In the genomic region with DNA sequence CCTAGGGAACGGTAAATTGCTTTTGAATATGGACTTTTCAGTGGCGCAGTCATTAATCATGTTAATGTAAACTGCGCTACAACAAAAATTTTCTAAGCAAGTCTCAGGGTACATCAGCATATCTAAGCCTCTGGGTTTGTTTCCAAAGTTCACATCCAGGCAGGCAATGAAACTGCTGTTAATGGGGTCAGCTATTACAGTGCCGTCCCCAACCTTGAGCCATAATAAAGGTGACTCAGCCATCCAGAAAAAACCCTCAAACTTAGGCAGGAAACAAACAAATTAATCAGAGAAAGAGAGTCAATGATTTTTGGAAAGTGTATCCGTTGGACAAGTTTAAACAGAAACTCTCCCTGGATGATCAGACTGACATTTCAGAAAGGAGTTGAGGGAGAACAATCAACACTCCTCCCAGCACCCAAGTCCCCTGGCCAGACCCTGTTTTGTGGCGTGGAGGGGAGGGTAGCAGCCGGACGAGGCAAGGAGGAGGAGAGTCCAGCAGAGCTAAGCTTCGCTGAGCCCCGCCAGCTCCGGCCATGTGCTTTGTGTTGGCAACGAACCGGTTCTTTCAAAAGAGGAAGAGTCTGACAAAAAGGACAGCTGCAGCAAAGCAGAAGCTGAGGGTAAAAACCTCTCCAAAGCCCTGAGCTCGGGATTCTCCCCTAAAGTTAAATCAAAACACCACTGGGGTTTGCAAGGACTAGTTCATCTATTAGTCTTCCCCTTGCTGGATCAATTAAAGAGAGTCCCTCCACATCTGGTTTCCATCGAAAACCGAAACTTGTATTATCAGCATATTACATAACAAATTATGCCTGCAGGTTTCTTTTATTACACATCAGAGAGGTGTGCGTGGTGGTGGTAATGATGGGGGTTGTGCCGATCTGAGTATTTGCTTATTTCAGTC, we compare ENCODE assay signal across 8 cellular contexts. TPM values are rescaled to one million over a fixed set of nuclear protein-coding genes. Genes with fewer than 3 reads are reported as not detected.
DNase-seq lines count a peak whose midpoint lies in the region; ATAC-seq and TF ChIP-seq lines count a peak whose summit lies in the region.

No MANE protein-coding gene starts in this region.

- peaks cover 75% of the 10 kb centered on the region for H3K4me1 ChIP-seq in CD8-positive, alpha-beta T cell (ENCODE audit: insufficient read depth, low read length)
- H3K4me1 ChIP-seq in body of pancreas (peaks cover 75% of the 10 kb centered on the region), stomach smooth muscle (ENCODE audit: control insufficient read depth, insufficient read depth, low read length) (peaks cover 76% of the 10 kb centered on the region)

- TF ChIP-seq CTCF in CD8-positive, alpha-beta T cell (IDR thresholded peaks at IDR 0.05) = no peak
- no peak for TF ChIP-seq CTCF in body of pancreas (IDR thresholded peaks at IDR 0.05)

- H3K9ac ChIP-seq in stomach smooth muscle (ENCODE audit: low read length in 2 of 2) = peak overlapping the region; percentile 45 to 62

- TF ChIP-seq POLR2A in body of pancreas (IDR thresholded peaks at IDR 0.05) = peak in 1 of 3 donors; percentile 20

- CTCF ChIA-PET in CD8-positive, alpha-beta T cell (lab: Charles Lee) = interaction anchor here (0.7 to 5.2 kb wide), 44 partner anchors 8 to 216 kb away, joined by 3 to 161 read pairs (median 11); no protein-coding TSS in a partner anchor

- peak overlapping the region; percentile 97 for H3K4me3 Mint-ChIP-seq in CD8-positive, alpha-beta T cell

- POLR2A ChIA-PET in CD8-positive, alpha-beta T cell (lab: Charles Lee) = interaction anchor here (0.9 to 7.2 kb wide), 22 partner anchors 10 to 198 kb away, joined by 3 to 67 read pairs (median 4); no protein-coding TSS in a partner anchor

- no peaks in the 10 kb centered on the region for H3K9me3 Mint-ChIP-seq in CD8-positive, alpha-beta T cell

- H3K27me3 Mint-ChIP-seq in CD8-positive, alpha-beta T cell (ENCODE audit: low read depth) = no peaks in the 10 kb centered on the region

- peak in 1 of 7 experiments; percentile 52 for DNase-seq in CD8-positive, alpha-beta T cell
- DNase-seq in MG63 (peak; percentile 58), body of pancreas (peak in 3 of 4 donors; percentile 45 to 67 (median 51)), NCI-H1092 treated with DMSO at 0.1 percent for 48 hours (lab: John Stamatoyannopoulos, UW) (no peak)

- peak overlapping the region; percentile 19 for H3K27ac ChIP-seq in CD8-positive, alpha-beta T cell (ENCODE audit: low read depth, low read length)
- H3K27ac ChIP-seq in body of pancreas = peak overlapping the region; percentile 2 to 75 (median 69)
- H3K27ac ChIP-seq in layer of hippocampus (ENCODE audit: low read depth, low read length) = peak overlapping the region; percentile 89
- peak overlapping the region; percentile 81 for H3K27ac ChIP-seq in stomach smooth muscle (ENCODE audit: low read length)

- intact Hi-C loops in CD8-positive, alpha-beta T cell (cut with DNase I, micrococcal nuclease) = loop anchor here (1.0 to 10.0 kb wide), 14 partner anchors 17 to 1166 kb away; a partner anchor contains a TSS
- intact Hi-C loops in body of pancreas (cut with DNase I) = loop anchor here (10.0 kb wide), 1 partner anchor 54 kb away; a partner anchor contains a TSS

- H3K9me3 ChIP-seq in CD8-positive, alpha-beta T cell (ENCODE audit: low read length) = no peaks in the 10 kb centered on the region
- H3K9me3 ChIP-seq in MG63 (no peaks in the 10 kb centered on the region), body of pancreas (no peaks in the 10 kb centered on the region), stomach smooth muscle (ENCODE audit: control insufficient read depth in 2 of 2, low read length in 2 of 2) (no peaks in the 10 kb centered on the region)

- no peaks in the 10 kb centered on the region for H3K36me3 ChIP-seq in CD8-positive, alpha-beta T cell (ENCODE audit: insufficient read depth, low read length)
- H3K36me3 ChIP-seq in MG63 (peaks cover 4% of the 10 kb centered on the region), body of pancreas (replicated peaks in 1 of 2; ENCODE audit: insufficient read depth in 1 of 2, low read depth in 2 of 2) (no peaks in the 10 kb centered on the region), stomach smooth muscle (ENCODE audit: control insufficient read depth in 2 of 2, insufficient read depth in 2 of 2, low read length in 2 of 2) (no peaks in the 10 kb centered on the region)

- H3K27ac Mint-ChIP-seq in CD8-positive, alpha-beta T cell = peak overlapping the region; percentile 93

- H3K27me3 ChIP-seq in CD8-positive, alpha-beta T cell (ENCODE audit: insufficient read depth, low read length) = no peaks in the 10 kb centered on the region
- H3K27me3 ChIP-seq in MG63 (no peaks in the 10 kb centered on the region), body of pancreas (no peaks in the 10 kb centered on the region), layer of hippocampus (ENCODE audit: control insufficient read depth, insufficient read depth, low read length) (no peaks in the 10 kb centered on the region), stomach smooth muscle (ENCODE audit: control insufficient read depth in 1 of 2, insufficient read depth in 2 of 2, low read length in 2 of 2) (no peaks in the 10 kb centered on the region)

- peak overlapping the region; percentile 10 for H3K4me3 ChIP-seq in CD8-positive, alpha-beta T cell (ENCODE audit: low read depth, low read length)
- H3K4me3 ChIP-seq in MG63 (peak overlapping the region; percentile 28), body of pancreas (no peak overlapping the region), stomach smooth muscle (ENCODE audit: low read length in 2 of 2) (peak overlapping the region; percentile 44 to 60)

- ATAC-seq in CD8-positive, alpha-beta T cell = peak; percentile 13
- ATAC-seq in GM21367 (IDR thresholded peaks at IDR 0.05; ENCODE audit: unreplicated experiment) (peak; percentile 15), body of pancreas (no peak), HG03280 (IDR thresholded peaks at IDR 0.05; ENCODE audit: unreplicated experiment) (no peak)

- H3K36me3 Mint-ChIP-seq in CD8-positive, alpha-beta T cell = peaks cover 17% of the 10 kb centered on the region

- WGBS in body of pancreas, 2 donors = 29 to 37% methylated on average over 18 of the region's 18 CpGs

- H3K4me1 Mint-ChIP-seq in CD8-positive, alpha-beta T cell (ENCODE audit: low read depth) = peaks cover 81% of the 10 kb centered on the region

RNA-seq across cellular contexts. Expression of a gene that starts 3.6 kb away (rescaled TPM):
- total RNA-seq in CD8-positive, alpha-beta T cell = 10 to 100 TPM; 51.9 to 57.1 TPM
- total RNA-seq in MG63 (2014; rRNA removed; shearing (Covaris generic); ENCODE audit: low replicate concordance) = 14.4 and 15.8 TPM in 2 replicates
- 10 to 100 TPM; 17.1 to 21.1 TPM for total RNA-seq in body of pancreas

RNA-seq across cellular contexts. Expression of a gene that starts 51.1 kb away (rescaled TPM):
- total RNA-seq in CD8-positive, alpha-beta T cell = 10 to 100 TPM; 13.8 to 13.9 TPM
- total RNA-seq in MG63 (2014; rRNA removed; shearing (Covaris generic); ENCODE audit: low replicate concordance) = 23.1 and 43.0 TPM in 2 replicates
- total RNA-seq in body of pancreas = 10 to 100 TPM in 1 of 2 donors, 1 to 10 TPM in 1; 2.6 to 14.3 TPM

Comparison
In these comparisons a context has a peak if more than half of its experiments do, and no peak if none do; other contexts are left out.
1. ATAC-seq: peak in CD8-positive, alpha-beta T cell (single experiment) and GM21367 (single experiment); none in body of pancreas (single experiment) and HG03280 (single experiment).
2. H3K27ac ChIP-seq: peak in every context shown above with its lines; median percentile 89 in layer of hippocampus; 81 in stomach smooth muscle; 69 in body of pancreas; 19 in CD8-positive, alpha-beta T cell.
3. H3K4me3 ChIP-seq: peak in CD8-positive, alpha-beta T cell (single experiment), MG63 (single experiment) and stomach smooth muscle (2 of 2); none in body of pancreas (0 of 2).